Comparison of ENCODE assay signal across 8 cellular contexts in the genomic region with DNA sequence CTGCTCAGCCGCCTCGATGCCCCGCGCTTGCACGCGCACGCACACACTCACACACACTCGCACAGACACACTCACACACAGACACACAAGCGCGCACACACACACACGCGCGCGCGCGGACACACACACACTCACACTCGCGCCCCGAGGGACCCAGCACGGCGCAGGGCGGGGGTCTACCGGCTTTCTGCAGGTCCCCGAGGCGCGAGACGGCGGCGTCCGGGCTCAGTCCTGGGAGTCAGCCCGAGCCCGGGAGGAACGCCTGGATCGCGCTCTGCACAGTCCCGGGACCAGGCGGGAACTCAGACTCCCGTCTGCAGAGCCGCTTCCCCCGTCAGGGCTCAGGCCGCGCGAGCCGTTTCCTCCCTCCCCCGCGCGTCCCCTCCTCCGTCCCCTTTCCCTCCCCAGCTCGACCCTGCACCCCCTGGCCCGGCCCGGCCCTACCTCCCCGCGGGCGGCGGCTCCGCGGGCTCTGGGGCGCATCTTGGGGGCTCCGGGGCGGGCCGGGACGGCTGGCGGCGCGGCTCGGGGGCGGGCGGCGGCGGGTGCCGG. TPM values are rescaled to one million over a fixed set of nuclear protein-coding genes. Genes with fewer than 3 reads are reported as not detected.
DNase-seq lines count a peak whose midpoint lies in the region; ATAC-seq and TF ChIP-seq lines count a peak whose summit lies in the region.

No MANE protein-coding gene starts in this region.

- H3K36me3 ChIP-seq in GM23338 (ENCODE audit: insufficient read depth) (no peaks in the 10 kb centered on the region), heart right ventricle (no peaks in the 10 kb centered on the region)

- no peak for DNase-seq in AG09309 (ENCODE audit: low read depth)
- DNase-seq in GM23338 (ENCODE audit: low spot score), result peak; percentile 74
- no peak for DNase-seq in activated T-helper 2 cell treated with anti-CD3 and anti-CD28 coated beads, Interferon-gamma antibody, Interleukin-2, Interleukin-4, amounts not matched to agents 10 μg/mL and 5 μg/mL and 100 μg/mL, durations not matched to agents 14 hours and 24 hours and 36 hours (ENCODE audit: low spot score)
- peak; percentile 51 to 57 for DNase-seq in heart right ventricle
- DNase-seq in posterior vena cava (ENCODE audit: low spot score), result peak; percentile 86

- peak overlapping the region; percentile 95 for H3K4me2 ChIP-seq in GM23338

- TF ChIP-seq CTCF in AG09309 (IDR thresholded peaks at IDR 0.05; ENCODE audit: control insufficient read depth, insufficient read depth, low read depth, low read length, missing control alignments), result no peak
- no peak for TF ChIP-seq CTCF in GM23338 (conservative IDR thresholded peaks at IDR 0.05; ENCODE audit: low read depth in 2 of 2)
- no peak for TF ChIP-seq CTCF in heart right ventricle (IDR thresholded peaks at IDR 0.05)

- peak overlapping the region; percentile 96 for H3K4me3 Mint-ChIP-seq in GM23338
- peak overlapping the region; percentile 68 for H3K4me3 Mint-ChIP-seq in activated T-helper 2 cell treated with anti-CD3 and anti-CD28 coated beads, Interferon-gamma antibody, Interleukin-2, Interleukin-4, amounts not matched to agents 10 μg/mL and 5 μg/mL and 100 μg/mL, durations not matched to agents 14 hours and 24 hours and 36 hours (ENCODE audit: low read depth)

- 0 to 1% methylated on average over 41 to 69 of the region's 71 CpGs for WGBS in heart right ventricle, 2 donors

- H3K79me2 ChIP-seq in GM23338 (replicated peaks; ENCODE audit: insufficient read depth), result no peaks in the 10 kb centered on the region

- peak overlapping the region; percentile 84; the same call in 1 of the 2 replicates for H2AFZ ChIP-seq in GM23338

- no peaks in the 10 kb centered on the region for H4K20me1 ChIP-seq in GM23338 (replicated peaks; ENCODE audit: insufficient read depth)

- peak; percentile 39 for ATAC-seq in GM23338
- ATAC-seq in heart right ventricle, result peak; percentile 22 to 64 (median 38)
- ATAC-seq in HG03045 (IDR thresholded peaks at IDR 0.05; ENCODE audit: unreplicated experiment), result no peak
- ATAC-seq in HG02763 (IDR thresholded peaks at IDR 0.05; ENCODE audit: unreplicated experiment), result no peak
- ATAC-seq in HG02885 (IDR thresholded peaks at IDR 0.05; ENCODE audit: poor library complexity, unreplicated experiment), result no peak

- H3K4me3 ChIP-seq in AG09309 (ENCODE audit: control insufficient read depth, low read depth, low read length) (peak overlapping the region; percentile 55), GM23338 (peak overlapping the region; percentile 89), heart right ventricle (peak overlapping the region; percentile 62 to 82 (median 70))

- H3K9me2 ChIP-seq in GM23338 (ENCODE audit: insufficient read depth), result no peaks in the 10 kb centered on the region

- H3K27me3 ChIP-seq in GM23338 (ENCODE audit: insufficient read depth), result peaks cover 35% of the 10 kb centered on the region
- peaks cover 0 to 60% (median 7%) of the 10 kb centered on the region in 7 donors for H3K27me3 ChIP-seq in heart right ventricle

- H3K9me3 Mint-ChIP-seq in GM23338, result no peaks in the 10 kb centered on the region; the same call in 2 of the 3 replicates
- no peaks in the 10 kb centered on the region for H3K9me3 Mint-ChIP-seq in activated T-helper 2 cell treated with anti-CD3 and anti-CD28 coated beads, Interferon-gamma antibody, Interleukin-2, Interleukin-4, amounts not matched to agents 10 μg/mL and 5 μg/mL and 100 μg/mL, durations not matched to agents 14 hours and 24 hours and 36 hours

- intact Hi-C loops in activated T-helper 2 cell treated with anti-CD3 and anti-CD28 coated beads, Interferon-gamma antibody, Interleukin-2, Interleukin-4, amounts not matched to agents 10 μg/mL and 5 μg/mL and 100 μg/mL, durations not matched to agents 14 hours and 24 hours and 36 hours (cut with micrococcal nuclease), result no loop called here
- intact Hi-C loops in heart right ventricle (cut with DNase I) (loop anchor here in 5 of 10 donors (5.0 to 10.0 kb wide), 3 partner anchors 33 to 98 kb away; no protein-coding TSS in a partner anchor), posterior vena cava (cut with DNase I) (no loop called here)

- H3K4me1 ChIP-seq in GM23338 (ENCODE audit: insufficient read depth) (peaks cover 36% of the 10 kb centered on the region), heart right ventricle (peaks cover 11 to 63% (median 42%) of the 10 kb centered on the region in 9 donors)

- H3K9me3 ChIP-seq in heart right ventricle, result no peaks in the 10 kb centered on the region

- H3K36me3 Mint-ChIP-seq in GM23338 (ENCODE audit: low read depth), result no peaks in the 10 kb centered on the region; the same call in 2 of the 3 replicates
- H3K36me3 Mint-ChIP-seq in activated T-helper 2 cell treated with anti-CD3 and anti-CD28 coated beads, Interferon-gamma antibody, Interleukin-2, Interleukin-4, amounts not matched to agents 10 μg/mL and 5 μg/mL and 100 μg/mL, durations not matched to agents 14 hours and 24 hours and 36 hours (ENCODE audit: low read depth), result no peaks in the 10 kb centered on the region

- H3F3A ChIP-seq in GM23338 (replicated peaks; ENCODE audit: low read depth), result peaks cover 15% of the 10 kb centered on the region

- H3K4me1 Mint-ChIP-seq in GM23338, result peaks cover 48% of the 10 kb centered on the region
- H3K4me1 Mint-ChIP-seq in activated T-helper 2 cell treated with anti-CD3 and anti-CD28 coated beads, Interferon-gamma antibody, Interleukin-2, Interleukin-4, amounts not matched to agents 10 μg/mL and 5 μg/mL and 100 μg/mL, durations not matched to agents 14 hours and 24 hours and 36 hours (ENCODE audit: low read depth), result peaks cover 10% of the 10 kb centered on the region

- H3K27ac ChIP-seq in GM23338 (ENCODE audit: low read depth), result no peak overlapping the region
- H3K27ac ChIP-seq in heart right ventricle, result peak overlapping the region; percentile 83 to 98 (median 93)

- no peak overlapping the region for H3K27ac Mint-ChIP-seq in GM23338
- H3K27ac Mint-ChIP-seq in activated T-helper 2 cell treated with anti-CD3 and anti-CD28 coated beads, Interferon-gamma antibody, Interleukin-2, Interleukin-4, amounts not matched to agents 10 μg/mL and 5 μg/mL and 100 μg/mL, durations not matched to agents 14 hours and 24 hours and 36 hours, result no peak overlapping the region

- H3K27me3 Mint-ChIP-seq in GM23338 (ENCODE audit: insufficient read depth, low read depth, poor library complexity), result peaks cover 43% of the 10 kb centered on the region
- peaks cover 64% of the 10 kb centered on the region for H3K27me3 Mint-ChIP-seq in activated T-helper 2 cell treated with anti-CD3 and anti-CD28 coated beads, Interferon-gamma antibody, Interleukin-2, Interleukin-4, amounts not matched to agents 10 μg/mL and 5 μg/mL and 100 μg/mL, durations not matched to agents 14 hours and 24 hours and 36 hours (ENCODE audit: low read depth)

TF ChIP-seq in GM23338, 12 proteins besides CTCF, POLR2A, EP300 and RAD21 (continues in another document):
- TF ChIP-seq POLR2AphosphoS5 (IDR thresholded peaks at IDR 0.05; ENCODE audit: low read depth), result no peak
- no peak for TF ChIP-seq EZH2 (IDR thresholded peaks at IDR 0.05; ENCODE audit: low read depth, unreplicated experiment)
- no peak for TF ChIP-seq ZNF331 (CRISPR knock-in tag; IDR thresholded peaks at IDR 0.05; ENCODE audit: low read depth)

RNA-seq across cellular contexts. Expression of a gene that starts 0.5 kb away (rescaled TPM):
- total RNA-seq in GM23338 (2014; rRNA removed; shearing (Covaris generic)), result 5.6 and 10.0 TPM in 2 replicates
- polyA plus RNA-seq in GM23338 (2016; fragmentation: Nextera tagmentation; extraction: Ambion mirVana), result 1.7 and 2.4 TPM in 2 replicates
- total RNA-seq in activated T-helper 2 cell treated with anti-CD3 and anti-CD28 coated beads, Interferon-gamma antibody, Interleukin-2, Interleukin-4, amounts not matched to agents 10 μg/mL and 5 μg/mL and 100 μg/mL, durations not matched to agents 14 hours and 24 hours and 36 hours, result not detected in 2 replicates
- total RNA-seq in heart right ventricle, result 10 to 100 TPM in 5 of 10 donors, 1 to 10 TPM in 5; 6.9 to 16.9 (median 10.4) TPM
- polyA plus RNA-seq in heart right ventricle, result 1 to 10 TPM; 3.8 to 9.2 TPM
- total RNA-seq in posterior vena cava, result 10 to 100 TPM; 13.7 to 26.4 TPM

RNA-seq across cellular contexts. Expression of a gene that starts 32.6 kb away (rescaled TPM):
- 11.2 and 14.4 TPM in 2 replicates for total RNA-seq in GM23338 (2014; rRNA removed; shearing (Covaris generic))
- polyA plus RNA-seq in GM23338 (2016; fragmentation: Nextera tagmentation; extraction: Ambion mirVana), result 4.7 and 5.0 TPM in 2 replicates
- 26.3 and 29.9 TPM in 2 replicates for total RNA-seq in activated T-helper 2 cell treated with anti-CD3 and anti-CD28 coated beads, Interferon-gamma antibody, Interleukin-2, Interleukin-4, amounts not matched to agents 10 μg/mL and 5 μg/mL and 100 μg/mL, durations not matched to agents 14 hours and 24 hours and 36 hours
- 10 to 100 TPM in 2 of 10 donors, 1 to 10 TPM in 8; 6.8 to 11.4 (median 8.2) TPM for total RNA-seq in heart right ventricle
- polyA plus RNA-seq in heart right ventricle, result 10 to 100 TPM in 1 of 2 donors, 1 to 10 TPM in 1; 5.6 to 10.5 TPM
- 10 to 100 TPM; 12.3 to 16.1 TPM for total RNA-seq in posterior vena cava

RNA-seq across cellular contexts. Expression of a gene that starts 56.4 kb away (rescaled TPM):
- total RNA-seq in GM23338 (2014; rRNA removed; shearing (Covaris generic)), result 175 and 306 TPM in 2 replicates
- polyA plus RNA-seq in GM23338 (2016; fragmentation: Nextera tagmentation; extraction: Ambion mirVana), result 382 and 407 TPM in 2 replicates
- total RNA-seq in activated T-helper 2 cell treated with anti-CD3 and anti-CD28 coated beads, Interferon-gamma antibody, Interleukin-2, Interleukin-4, amounts not matched to agents 10 μg/mL and 5 μg/mL and 100 μg/mL, durations not matched to agents 14 hours and 24 hours and 36 hours, result 172 and 178 TPM in 2 replicates
- 100 to 1,000 TPM; 526 to 798 (median 653) TPM for total RNA-seq in heart right ventricle
- polyA plus RNA-seq in heart right ventricle, result 100 to 1,000 TPM; 211 to 876 TPM
- total RNA-seq in posterior vena cava, result 100 to 1,000 TPM; 179 to 198 TPM

Comparison
In these comparisons a context has a peak if more than half of its experiments do, and no peak if none do; other contexts are left out.
1. DNase-seq: peak in GM23338 (single experiment), heart right ventricle (2 of 2) and posterior vena cava (single experiment); none in AG09309 (single experiment) and activated T-helper 2 cell treated with anti-CD3 and anti-CD28 coated beads, Interferon-gamma antibody, Interleukin-2, Interleukin-4, amounts not matched to agents 10 μg/mL and 5 μg/mL and 100 μg/mL, durations not matched to agents 14 hours and 24 hours and 36 hours (single experiment).
2. ATAC-seq: peak in GM23338 (single experiment) and heart right ventricle (8 of 8); none in HG03045 (single experiment), HG02763 (single experiment) and HG02885 (single experiment).
3. Peak in every context shown above with its lines, with median percentiles within 50 percentile points of each other: H3K4me3 ChIP-seq.